Comparison of ENCODE assay signal across 10 cellular contexts in the genomic region with DNA sequence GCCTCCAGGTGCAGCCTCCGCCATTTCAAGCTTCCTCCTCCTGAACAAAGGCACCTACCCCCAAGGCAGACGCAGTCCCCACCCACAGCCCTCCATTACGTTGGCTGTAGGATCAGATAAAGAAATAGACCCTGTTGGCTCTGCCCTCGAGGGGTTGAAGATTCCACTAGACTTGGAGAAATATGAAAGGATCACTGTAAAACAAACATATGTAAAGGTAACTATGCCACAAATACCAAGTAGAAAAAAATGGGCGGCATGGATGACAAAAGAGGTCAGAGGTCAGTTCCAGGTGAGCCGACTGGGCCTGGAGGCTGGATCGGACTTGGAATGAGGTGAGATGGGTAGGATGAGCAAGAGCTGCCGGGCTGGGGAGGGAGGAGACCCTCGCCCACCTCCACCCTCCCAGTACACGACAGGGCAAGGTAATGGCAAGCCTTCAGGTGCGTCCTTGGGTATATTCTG.
DNase-seq lines count a peak whose midpoint lies in the region; ATAC-seq, FAIRE-seq and TF ChIP-seq lines count a peak whose summit lies in the region.
"Had no signal": no experiment of that assay in that cellular context is flagged by ENCODE, and none has a peak within 500 bp of the region (broad histone marks: within the 10 kb centered on the region; RNA-seq: fewer than 3 reads in every experiment).

No MANE protein-coding gene starts in this region.

- WGBS in suprapubic skin: 81% methylated on average over 11 of the region's 11 CpGs

- H3K4me3 ChIP-seq in astrocyte of the spinal cord (ENCODE audit: low read depth, low read length) (peak overlapping the region; percentile 33), suprapubic skin (peak overlapping the region; percentile 67)

- no peak for FAIRE-seq in GM12892 (lab: Jason Lieb, UNC)
- FAIRE-seq: GM18507 had no signal

- no peak for TF ChIP-seq EP300 in suprapubic skin (IDR thresholded peaks at IDR 0.05)

- H3K4me1 Mint-ChIP-seq in activated CD4-positive, alpha-beta T cell treated with anti-CD3 and anti-CD28 coated beads, Interleukin-2, amount 10 ng/mL, durations not matched to agents 7 days and 5 days: peaks cover 30% of the 10 kb centered on the region
- peaks cover 9% of the 10 kb centered on the region for H3K4me1 Mint-ChIP-seq in memory B cell

- TF ChIP-seq CTCF in astrocyte of the spinal cord (IDR thresholded peaks at IDR 0.05; ENCODE audit: low read depth, low read length) (no peak), suprapubic skin (IDR thresholded peaks at IDR 0.05) (no peak)

- TF ChIP-seq POLR2A in suprapubic skin (IDR thresholded peaks at IDR 0.05) (no peak), GM12892 (IDR thresholded peaks at IDR 0.05; ENCODE audit: low read depth, low read length) (no peak)

- no peaks in the 10 kb centered on the region for H3K27me3 ChIP-seq in suprapubic skin

- peaks cover 42% of the 10 kb centered on the region for H3K36me3 Mint-ChIP-seq in activated CD4-positive, alpha-beta T cell treated with anti-CD3 and anti-CD28 coated beads, Interleukin-2, amount 10 ng/mL, durations not matched to agents 7 days and 5 days (ENCODE audit: low read depth)
- peaks cover 6% of the 10 kb centered on the region for H3K36me3 Mint-ChIP-seq in memory B cell

- peaks cover 20% of the 10 kb centered on the region for H3K36me3 ChIP-seq in suprapubic skin

- H3K9me3 Mint-ChIP-seq in activated CD4-positive, alpha-beta T cell treated with anti-CD3 and anti-CD28 coated beads, Interleukin-2, amount 10 ng/mL, durations not matched to agents 7 days and 5 days: no peaks in the 10 kb centered on the region
- no peaks in the 10 kb centered on the region for H3K9me3 Mint-ChIP-seq in memory B cell
- H3K9me3 Mint-ChIP-seq: HFFc6 had no signal

- H3K27ac ChIP-seq in suprapubic skin: no peak overlapping the region

- H3K27ac Mint-ChIP-seq in activated CD4-positive, alpha-beta T cell treated with anti-CD3 and anti-CD28 coated beads, Interleukin-2, amount 10 ng/mL, durations not matched to agents 7 days and 5 days: peak overlapping the region; percentile 58
- no peak overlapping the region for H3K27ac Mint-ChIP-seq in memory B cell
- H3K27ac Mint-ChIP-seq: HFFc6 had no signal

- POLR2A ChIA-PET in activated CD4-positive, alpha-beta T cell treated with anti-CD3 and anti-CD28 coated beads, Interleukin-2, amount 10 ng/mL, durations not matched to agents 7 days and 5 days (lab: Charles Lee): no interaction called here

- no peaks in the 10 kb centered on the region for H3K27me3 Mint-ChIP-seq in activated CD4-positive, alpha-beta T cell treated with anti-CD3 and anti-CD28 coated beads, Interleukin-2, amount 10 ng/mL, durations not matched to agents 7 days and 5 days
- H3K27me3 Mint-ChIP-seq in memory B cell: no peaks in the 10 kb centered on the region

- in situ Hi-C loops in astrocyte of the spinal cord (cut with HindIII; ENCODE audit: low sequenced_read_pairs): no loop called here

- peak overlapping the region; percentile 63 for H3K4me3 Mint-ChIP-seq in activated CD4-positive, alpha-beta T cell treated with anti-CD3 and anti-CD28 coated beads, Interleukin-2, amount 10 ng/mL, durations not matched to agents 7 days and 5 days
- peak overlapping the region; percentile 68 for H3K4me3 Mint-ChIP-seq in memory B cell
- H3K4me3 Mint-ChIP-seq: HFFc6 had no signal

- peaks cover 21% of the 10 kb centered on the region for H3K4me1 ChIP-seq in suprapubic skin

- ATAC-seq in memory B cell (ENCODE audit: low read depth): no peak
- no peak for ATAC-seq in HG03460 (IDR thresholded peaks at IDR 0.05; ENCODE audit: unreplicated experiment)

- H3K9me3 ChIP-seq in suprapubic skin: no peaks in the 10 kb centered on the region

- DNase-seq in activated CD4-positive, alpha-beta T cell treated with anti-CD3 and anti-CD28 coated beads, Interleukin-2, amount 10 ng/mL, durations not matched to agents 7 days and 5 days: no peak
- DNase-seq in activated CD4-positive, alpha-beta T cell treated with anti-CD3 and anti-CD28 coated beads for 4 hours: no peak
- DNase-seq in astrocyte of the spinal cord (ENCODE audit: low read depth, low spot score): no peak
- DNase-seq in memory B cell (ENCODE audit: low spot score in 2 of 2): no peak
- no peak for DNase-seq in suprapubic skin (ENCODE audit: low spot score in 2 of 2)
- no peak for DNase-seq in NCI-H1694 treated with DMSO at 0.1 percent for 48 hours (lab: John Stamatoyannopoulos, UW)
- DNase-seq in GM12892 (ENCODE audit: insufficient read length): no peak
- DNase-seq: HFFc6 had no signal

- CTCF ChIA-PET in activated CD4-positive, alpha-beta T cell treated with anti-CD3 and anti-CD28 coated beads, Interleukin-2, amount 10 ng/mL, durations not matched to agents 7 days and 5 days (lab: Charles Lee): interaction anchor here (1.3 kb wide), 1 partner anchor 24 kb away, joined by 3 read pairs; no protein-coding TSS in a partner anchor
